ENCODE assay signal across 20 cellular contexts in the genomic region with DNA sequence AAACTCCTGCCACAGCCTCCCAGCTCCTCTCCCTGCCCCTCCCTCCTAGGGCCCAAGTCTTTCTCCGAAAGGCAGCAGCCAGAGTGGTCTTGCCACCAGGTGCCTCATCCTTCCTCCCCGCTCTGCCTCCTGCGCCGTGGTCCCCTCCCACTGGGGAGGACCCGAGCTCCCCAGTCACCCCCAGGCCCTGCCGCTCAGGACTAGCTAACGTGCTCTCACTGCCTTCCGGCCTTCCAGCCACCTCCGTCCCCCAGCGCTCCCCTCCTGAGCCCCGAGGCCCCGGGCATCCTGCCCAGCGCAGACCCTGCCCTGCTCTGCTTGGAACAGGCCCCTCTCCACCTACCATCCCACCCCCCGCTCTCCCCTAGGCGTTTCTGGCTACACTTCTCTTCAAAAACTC. TPM values are rescaled to one million over a fixed set of nuclear protein-coding genes. Genes with fewer than 3 reads are reported as not detected.
DNase-seq lines count a peak whose midpoint lies in the region; ATAC-seq and TF ChIP-seq lines count a peak whose summit lies in the region.
"Had no signal": no experiment of that assay in that cellular context is flagged by ENCODE, and none has a peak within 500 bp of the region (broad histone marks: within the 10 kb centered on the region; RNA-seq: fewer than 3 reads in every experiment).

No MANE protein-coding gene starts in this region.

- no peaks in the 10 kb centered on the region for H3K27me3 ChIP-seq in right atrium auricular region
- no peaks in the 10 kb centered on the region for H3K27me3 ChIP-seq in osteoblast (ENCODE audit: insufficient read depth, low read length)
- H3K27me3 ChIP-seq in vagina: no peaks in the 10 kb centered on the region

- ATAC-seq in activated T-helper 17 cell treated with anti-CD3 and anti-CD28 coated beads, Interleukin-2, amount 50 U/mL, for 72 hours (replicated peaks): no peak
- ATAC-seq: CD8-positive, alpha-beta T cell had no signal

- intact Hi-C loops in cardiac septum (cut with DNase I): no loop called here
- intact Hi-C loops in vagina (cut with DNase I): loop anchor here (5.0 kb wide), 1 partner anchor 46 kb away; no protein-coding TSS in a partner anchor

- H3K9me3 ChIP-seq in right atrium auricular region (no peaks in the 10 kb centered on the region), osteoblast (ENCODE audit: low read depth, low read length) (peaks cover 1% of the 10 kb centered on the region), vagina (no peaks in the 10 kb centered on the region)

- H4K20me1 ChIP-seq in osteoblast (ENCODE audit: insufficient read depth, low read length): no peaks in the 10 kb centered on the region

- H3K36me3 ChIP-seq in right atrium auricular region (no peaks in the 10 kb centered on the region), osteoblast (ENCODE audit: insufficient read depth, low read length) (no peaks in the 10 kb centered on the region), vagina (no peaks in the 10 kb centered on the region)
- H3K36me3 ChIP-seq: heart right ventricle, WERI-Rb-1 had no signal

- H3K79me2 ChIP-seq in osteoblast (ENCODE audit: insufficient read depth, low read length): peaks cover 4% of the 10 kb centered on the region

- H3K4me2 ChIP-seq in osteoblast (ENCODE audit: insufficient read depth, low read length): peak overlapping the region; percentile 88

- TF ChIP-seq CTCF in right atrium auricular region (IDR thresholded peaks at IDR 0.05) (no peak), chondrocyte (IDR thresholded peaks at IDR 0.05) (no peak), osteoblast (IDR thresholded peaks at IDR 0.05; ENCODE audit: extremely low read depth, low read depth, low read length) (no peak), vagina (IDR thresholded peaks at IDR 0.05) (no peak)

- peaks cover 7% of the 10 kb centered on the region for H3K9me3 Mint-ChIP-seq in chondrocyte (ENCODE audit: low read depth)
- H3K9me3 Mint-ChIP-seq in activated T-helper 17 cell treated with anti-CD3 and anti-CD28 coated beads, Interleukin-2, amount 50 U/mL, for 72 hours: no peaks in the 10 kb centered on the region

- H3K4me1 Mint-ChIP-seq in chondrocyte (ENCODE audit: low read depth): peaks cover 79% of the 10 kb centered on the region
- no peaks in the 10 kb centered on the region for H3K4me1 Mint-ChIP-seq in activated T-helper 17 cell treated with anti-CD3 and anti-CD28 coated beads, Interleukin-2, amount 50 U/mL, for 72 hours

- H3K4me3 ChIP-seq in right atrium auricular region (no peak overlapping the region), osteoblast (ENCODE audit: insufficient read depth, low read length) (no peak overlapping the region), vagina (no peak overlapping the region)
- H3K4me3 ChIP-seq: heart right ventricle, PC-9 had no signal

- H3K4me1 ChIP-seq in right atrium auricular region: peaks cover 0 to 29% of the 10 kb centered on the region in 2 donors
- peaks cover 69% of the 10 kb centered on the region for H3K4me1 ChIP-seq in osteoblast (ENCODE audit: insufficient read depth, low read length)
- H3K4me1 ChIP-seq in vagina: peaks cover 61% of the 10 kb centered on the region

- DNase-seq in right atrium auricular region (ENCODE audit: low spot score) (no peak), cardiac septum (ENCODE audit: low spot score) (no peak), chondrocyte (ENCODE audit: low spot score) (no peak), osteoblast (ENCODE audit: insufficient read length, low spot score, missing footprints) (peak; percentile 27), vagina (ENCODE audit: extremely low spot score in 2 of 2) (no peak), hepatic stellate cell (ENCODE audit: low spot score) (no peak), putamen (ENCODE audit: low spot score) (no peak)
- DNase-seq: ACHN; amygdala; CD8-positive, alpha-beta T cell; heart right ventricle; NCI-H2029; NCI-H510A treated with DMSO at 0.1 percent for 48 hours; stimulated activated CD4-positive, alpha-beta T cell treated with anti-CD3 and anti-CD28 coated beads, Interleukin-15, amount 100 ng/mL, for 24 hours; substantia nigra; WERI-Rb-1 had no signal

- H3K27me3 Mint-ChIP-seq in chondrocyte (ENCODE audit: low read depth): no peaks in the 10 kb centered on the region
- peaks cover 8% of the 10 kb centered on the region for H3K27me3 Mint-ChIP-seq in activated T-helper 17 cell treated with anti-CD3 and anti-CD28 coated beads, Interleukin-2, amount 50 U/mL, for 72 hours
- H3K27me3 Mint-ChIP-seq: activated CD8-positive, alpha-beta T cell treated with anti-CD3 and anti-CD28 coated beads for 36 hours had no signal

- no peak overlapping the region for H2AFZ ChIP-seq in osteoblast (ENCODE audit: low read length)
- H2AFZ ChIP-seq: PC-9 had no signal

- H3K27ac ChIP-seq in right atrium auricular region: peak overlapping the region; percentile 8 to 52
- peak overlapping the region; percentile 100 for H3K27ac ChIP-seq in osteoblast (ENCODE audit: low read depth, low read length)
- H3K27ac ChIP-seq in vagina: peak overlapping the region; percentile 97
- H3K27ac ChIP-seq: PC-9, WERI-Rb-1 had no signal

- peak overlapping the region; percentile 47 for H3K4me3 Mint-ChIP-seq in chondrocyte (ENCODE audit: unreplicated experiment)
- H3K4me3 Mint-ChIP-seq in activated T-helper 17 cell treated with anti-CD3 and anti-CD28 coated beads, Interleukin-2, amount 50 U/mL, for 72 hours: no peak overlapping the region
- H3K4me3 Mint-ChIP-seq: activated CD8-positive, alpha-beta T cell treated with anti-CD3 and anti-CD28 coated beads for 36 hours; CD8-positive, alpha-beta T cell had no signal

- H3K36me3 Mint-ChIP-seq in chondrocyte (ENCODE audit: low read depth): no peaks in the 10 kb centered on the region
- H3K36me3 Mint-ChIP-seq in activated T-helper 17 cell treated with anti-CD3 and anti-CD28 coated beads, Interleukin-2, amount 50 U/mL, for 72 hours (ENCODE audit: low read depth): no peaks in the 10 kb centered on the region

- TF ChIP-seq POLR2A in vagina (IDR thresholded peaks at IDR 0.05): no peak

- peak overlapping the region; percentile 99 for H3K27ac Mint-ChIP-seq in chondrocyte (ENCODE audit: unreplicated experiment)
- H3K27ac Mint-ChIP-seq in activated T-helper 17 cell treated with anti-CD3 and anti-CD28 coated beads, Interleukin-2, amount 50 U/mL, for 72 hours: no peak overlapping the region
- H3K27ac Mint-ChIP-seq: activated CD8-positive, alpha-beta T cell treated with anti-CD3 and anti-CD28 coated beads for 36 hours; CD8-positive, alpha-beta T cell had no signal

RNA-seq across cellular contexts. Expression of gene COL1A1, which starts 19.4 kb away (rescaled TPM):
- total RNA-seq in right atrium auricular region (100 to 1,000 TPM in 1 of 2 donors, 10 to 100 TPM in 1; 19.8 to 180 TPM), cardiac septum (142 TPM), chondrocyte (34,852 to 36,120 TPM (median 35,333 TPM) in 3 replicates), osteoblast (6,718 and 8,987 TPM in 2 replicates), vagina (171 TPM)
- 1 to 10 TPM in 1 of 2 donors, under 1 TPM in 1; 0.37 to 1.9 TPM for total RNA-seq in activated T-helper 17 cell treated with anti-CD3 and anti-CD28 coated beads, Interleukin-2, amount 50 U/mL, for 72 hours

RNA-seq across cellular contexts. Expression of gene TMEM92, which starts 53.5 kb away (rescaled TPM):
- total RNA-seq in right atrium auricular region: not detected
- total RNA-seq in cardiac septum: not detected
- 1.6 to 1.7 TPM (median 1.7 TPM) in 3 replicates for total RNA-seq in chondrocyte
- total RNA-seq in osteoblast: under 0.01 and 0.36 TPM in 2 replicates
- total RNA-seq in vagina: 0.74 TPM
- under 1 TPM in 1 of 2 donors, not detected in 1; 0.16 TPM for total RNA-seq in activated T-helper 17 cell treated with anti-CD3 and anti-CD28 coated beads, Interleukin-2, amount 50 U/mL, for 72 hours
- total RNA-seq: activated CD8-positive, alpha-beta T cell treated with anti-CD3 and anti-CD28 coated beads for 36 hours; CD8-positive, alpha-beta T cell; heart right ventricle had no signal

RNA-seq across cellular contexts. Expression of gene SGCA, which starts 55.0 kb away (rescaled TPM):
- 100 to 1,000 TPM; 120 to 207 TPM for total RNA-seq in right atrium auricular region
- total RNA-seq in cardiac septum: 159 TPM
- 0.85 to 5.5 TPM (median 1.3 TPM) in 3 replicates for total RNA-seq in chondrocyte
- 0.29 TPM in 1 of 2 replicates, not detected in the other for total RNA-seq in osteoblast
- total RNA-seq in vagina: 2.2 TPM
- total RNA-seq in activated T-helper 17 cell treated with anti-CD3 and anti-CD28 coated beads, Interleukin-2, amount 50 U/mL, for 72 hours: not detected
- total RNA-seq: kidney epithelial cell, PC-9 had no signal

Comparison
In these comparisons a context has a peak if more than half of its experiments do, and no peak if none do; other contexts are left out.
1. H3K27ac ChIP-seq: peak in every context shown above with its lines; median percentile 100 in osteoblast; 97 in vagina; 30 in right atrium auricular region.
2. RNA of gene COL1A1, which starts 19.4 kb away (total RNA-seq): 34,852 to 36,120 TPM in chondrocyte and 6,718 to 8,987 TPM in osteoblast; 19.8 to 180 TPM in right atrium auricular region, 171 TPM in vagina (single experiment), 142 TPM in cardiac septum (single experiment) and 0.37 to 1.9 TPM in activated T-helper 17 cell treated with anti-CD3 and anti-CD28 coated beads, Interleukin-2, amount 50 U/mL, for 72 hours; every median in the first group is over 10 times any median in the second.
3. RNA of gene SGCA, which starts 55.0 kb away (total RNA-seq): 120 to 207 TPM in right atrium auricular region and 159 TPM in cardiac septum (single experiment); 2.2 TPM in vagina (single experiment), 0.85 to 5.5 TPM in chondrocyte, not detected in activated T-helper 17 cell treated with anti-CD3 and anti-CD28 coated beads, Interleukin-2, amount 50 U/mL, for 72 hours and 0.29 TPM in osteoblast; every median in the first group is over 10 times any median in the second.